Comparison of ENCODE assay signal across 1 cellular context in genomic region chr11:62601364-62602140, GRCh38.
A peak's percentile ranks its signal among the peaks of the same experiment; 100 is the strongest.
TF ChIP-seq lines count a peak whose summit lies in the region.

Gene MTA2 (minus strand): TSS chr11:62601865. CDS start chr11:62601450, 415 bp downstream.

TF ChIP-seq in K562, 482 proteins besides CTCF, POLR2A, EP300 and RAD21 (continued from another document and continues in another):
- peak; percentile 34; the same call in 1 of the 2 replicates for TF ChIP-seq ZNF609 (CRISPR knock-in tag; IDR thresholded peaks at IDR 0.05; ENCODE audit: borderline replicate concordance)
- TF ChIP-seq PCBP1 (IDR thresholded peaks at IDR 0.05; ENCODE audit: low read depth, low read length, poor library complexity, severe bottlenecking) = peak; percentile 50
- TF ChIP-seq RB1 (IDR thresholded peaks at IDR 0.05; ENCODE audit: low read depth) = peak; percentile 63
- TF ChIP-seq ZBTB2 (IDR thresholded peaks at IDR 0.05) = no peak
- no peak for TF ChIP-seq ZMIZ1 (IDR thresholded peaks at IDR 0.05; ENCODE audit: low read depth in 2 of 2, low read length in 2 of 2)
- TF ChIP-seq TFAP4 (CRISPR knock-in tag; IDR thresholded peaks at IDR 0.05; ENCODE audit: borderline replicate concordance) = peak; percentile 78
- peak; percentile 15 for TF ChIP-seq SAP30 (IDR thresholded peaks at IDR 0.05; ENCODE audit: borderline replicate concordance, insufficient read depth, low read depth, low read length, poor library complexity, severe bottlenecking)
- 0 out of 2 replicates have a peak, but pooled peaks have one; percentile 11 for TF ChIP-seq MTA2 (IDR thresholded peaks at IDR 0.05; ENCODE audit: low read depth)
- TF ChIP-seq ZNF282 (CRISPR knock-in tag; IDR thresholded peaks at IDR 0.05) = 0 out of 2 replicates have a peak, but pooled peaks have one; percentile 1
- no peak for TF ChIP-seq BMI1 (IDR thresholded peaks at IDR 0.05; ENCODE audit: low read length)
- no peak for TF ChIP-seq ARID3B (CRISPR knock-in tag; IDR thresholded peaks at IDR 0.05; ENCODE audit: borderline replicate concordance)
- peak; percentile 28; the same call in 1 of the 2 replicates for TF ChIP-seq VEZF1 (CRISPR knock-in tag; IDR thresholded peaks at IDR 0.05)
- no peak for TF ChIP-seq ZNF644 (tag; IDR thresholded peaks at IDR 0.05; ENCODE audit: low read depth)
- TF ChIP-seq FOXK1 (CRISPR knock-in tag; IDR thresholded peaks at IDR 0.05; ENCODE audit: borderline replicate concordance) = no peak
- TF ChIP-seq E2F6 (IDR thresholded peaks at IDR 0.05; ENCODE audit: borderline replicate concordance in 1 of 2, extremely low read depth in 1 of 2, insufficient read depth in 1 of 2, insufficient read length in 1 of 2, low read depth in 1 of 2, low read length in 1 of 2, poor library complexity in 1 of 2, severe bottlenecking in 1 of 2) = peak in 1 of 2 experiments; percentile 35
- peak; percentile 37; the same call in 1 of the 2 replicates for TF ChIP-seq ELF1 (tag; IDR thresholded peaks at IDR 0.05)
- no peak for TF ChIP-seq CHD4 (IDR thresholded peaks at IDR 0.05; ENCODE audit: insufficient read depth, insufficient replicate concordance, low read depth, low read length, poor library complexity, severe bottlenecking)
- no peak for TF ChIP-seq CBFB (CRISPR knock-in tag; IDR thresholded peaks at IDR 0.05)
- TF ChIP-seq CHD1 (IDR thresholded peaks at IDR 0.05; ENCODE audit: low read length) = peak; percentile 16
- TF ChIP-seq BCLAF1 (IDR thresholded peaks at IDR 0.05; ENCODE audit: borderline replicate concordance in 1 of 2, control insufficient read depth in 1 of 2, low read depth in 2 of 2, low read length in 1 of 2) = 0 out of 4 replicates have a peak, but pooled peaks of 1 of the 2 experiments have one; percentile 28
- no peak for TF ChIP-seq HES1 (IDR thresholded peaks at IDR 0.05; ENCODE audit: low read depth)
- no peak for TF ChIP-seq JUNB (CRISPR knock-in tag; conservative IDR thresholded peaks at IDR 0.05)
- no peak for TF ChIP-seq TOE1 (IDR thresholded peaks at IDR 0.05; ENCODE audit: borderline replicate concordance)
- no peak for TF ChIP-seq TOE1 (CRISPR knock-in tag; IDR thresholded peaks at IDR 0.05; ENCODE audit: borderline replicate concordance, low read depth)
- TF ChIP-seq NR4A1 (CRISPR knock-in tag; IDR thresholded peaks at IDR 0.05) = no peak
- TF ChIP-seq NR4A1 (tag; IDR thresholded peaks at IDR 0.05) = no peak
- TF ChIP-seq NR3C1 (CRISPR knock-in tag; IDR thresholded peaks at IDR 0.05) = peak; percentile 89; the same call in 1 of the 2 replicates
- no peak for TF ChIP-seq ZNF77 (CRISPR knock-in tag; IDR thresholded peaks at IDR 0.05)
- no peak for TF ChIP-seq ZNF140 (CRISPR knock-in tag; IDR thresholded peaks at IDR 0.05)
- peak in 1 of 2 experiments; percentile 14; a peak in 1 of 4 replicates for TF ChIP-seq FOXA3 (CRISPR knock-in tag; conservative IDR thresholded peaks at IDR 0.05 in 1 of 2, IDR thresholded peaks at IDR 0.05 in 1 of 2)
- no peak for TF ChIP-seq ZNF445 (CRISPR knock-in tag; IDR thresholded peaks at IDR 0.05; ENCODE audit: low read depth)
- TF ChIP-seq ELF2 (CRISPR knock-in tag; IDR thresholded peaks at IDR 0.05) = 0 out of 2 replicates have a peak, but pooled peaks have one; percentile 27
- 0 out of 2 replicates have a peak, but pooled peaks have one; percentile 32 for TF ChIP-seq ZBTB49 (CRISPR knock-in tag; IDR thresholded peaks at IDR 0.05; ENCODE audit: borderline replicate concordance)
- TF ChIP-seq BDP1 (IDR thresholded peaks at IDR 0.05; ENCODE audit: insufficient read depth, insufficient read length) = no peak
